In genomic region chr13:23608704-23609413, GRCh38 we compare ENCODE assay signal across 9 cellular contexts. TPM values are rescaled to one million over a fixed set of nuclear protein-coding genes. Genes with fewer than 3 reads are reported as not detected.
DNase-seq lines count a peak whose midpoint lies in the region; TF ChIP-seq lines count a peak whose summit lies in the region.
"Had no signal": no experiment of that assay in that cellular context is flagged by ENCODE, and none has a peak within 500 bp of the region (broad histone marks: within the 10 kb centered on the region; RNA-seq: fewer than 3 reads in every experiment).

No MANE protein-coding gene starts in this region.

- H3F3A ChIP-seq in MM.1S (ENCODE audit: insufficient read depth, low read length): no peaks in the 10 kb centered on the region

- DNase-seq in Calu3 (peak; percentile 28), MM.1S (no peak), fibroblast of lung (ENCODE audit: low read depth in 2 of 2) (peak in 1 of 2 donors; percentile 55), osteoblast (ENCODE audit: insufficient read length, low spot score, missing footprints) (no peak), amniotic stem cell (lab: John Stamatoyannopoulos, UW) (no peak), HAP-1 (ENCODE audit: low spot score in 2 of 2) (no peak), GM13976 (ENCODE audit: low spot score) (no peak), HuH-7.5 (ENCODE audit: low spot score) (no peak)
- DNase-seq: NCI-H1436 treated with DMSO at 0.1 percent for 48 hours had no signal

- in situ Hi-C loops in HAP-1 (cut with MboI; ENCODE audit: low sequenced_read_pairs) (no loop called here), GM13976 (cut with MboI; ENCODE audit: low sequenced_read_pairs, unreplicated experiment) (no loop called here)

- no peaks in the 10 kb centered on the region for H3K36me3 ChIP-seq in MM.1S (replicated peaks; ENCODE audit: insufficient read depth, low read length)
- H3K36me3 ChIP-seq in fibroblast of lung (ENCODE audit: control insufficient read depth, insufficient read depth, low read length): peaks cover 4% of the 10 kb centered on the region
- no peaks in the 10 kb centered on the region for H3K36me3 ChIP-seq in osteoblast (ENCODE audit: insufficient read depth, low read length)
- no peaks in the 10 kb centered on the region for H3K36me3 ChIP-seq in HAP-1 (replicated peaks)

- peaks cover 4% of the 10 kb centered on the region for H3K9me3 Mint-ChIP-seq in Calu3 (ENCODE audit: low read depth, unreplicated experiment)

- H3K79me2 ChIP-seq in MM.1S (ENCODE audit: low read length): no peaks in the 10 kb centered on the region
- H3K79me2 ChIP-seq in fibroblast of lung (ENCODE audit: control insufficient read depth, insufficient read depth, low read length): no peaks in the 10 kb centered on the region
- H3K79me2 ChIP-seq in osteoblast (ENCODE audit: insufficient read depth, low read length): no peaks in the 10 kb centered on the region

- no peaks in the 10 kb centered on the region for H3K27me3 Mint-ChIP-seq in Calu3 (ENCODE audit: unreplicated experiment)

- H4K20me1 ChIP-seq in MM.1S (ENCODE audit: insufficient read depth, low read length) (no peaks in the 10 kb centered on the region), fibroblast of lung (ENCODE audit: control insufficient read depth, extremely low read depth, insufficient read depth, low read length) (no peaks in the 10 kb centered on the region), osteoblast (ENCODE audit: insufficient read depth, low read length) (no peaks in the 10 kb centered on the region)

- no peaks in the 10 kb centered on the region for H3K36me3 Mint-ChIP-seq in Calu3 (ENCODE audit: insufficient read depth, unreplicated experiment)

- H2AFZ ChIP-seq in MM.1S (ENCODE audit: low read length): peak overlapping the region; percentile 67
- peak overlapping the region; percentile 56 for H2AFZ ChIP-seq in fibroblast of lung (ENCODE audit: low read length)
- H2AFZ ChIP-seq in osteoblast (ENCODE audit: low read length): no peak overlapping the region

- H3K4me1 Mint-ChIP-seq in Calu3 (ENCODE audit: low read depth, unreplicated experiment): peaks cover 41% of the 10 kb centered on the region

- intact Hi-C loops in Calu3 (cut with micrococcal nuclease; ENCODE audit: unreplicated experiment): no loop called here

- H3K27ac Mint-ChIP-seq in Calu3 (ENCODE audit: unreplicated experiment): peak overlapping the region; percentile 86

- CTCF ChIA-PET in Calu3 (lab: Charles Lee): no interaction called here

- no peaks in the 10 kb centered on the region for H3K9me3 ChIP-seq in MM.1S (replicated peaks; ENCODE audit: insufficient read depth, low read length)
- no peaks in the 10 kb centered on the region for H3K9me3 ChIP-seq in fibroblast of lung (ENCODE audit: control insufficient read depth, insufficient read depth, low read depth, low read length)
- H3K9me3 ChIP-seq in osteoblast (ENCODE audit: low read depth, low read length): no peaks in the 10 kb centered on the region
- H3K9me3 ChIP-seq in HAP-1: no peaks in the 10 kb centered on the region

- H3K4me3 ChIP-seq in MM.1S (ENCODE audit: low read length) (peak overlapping the region; percentile 42), fibroblast of lung (replicated peaks in 1 of 4; ENCODE audit: control extremely low read depth in 1 of 4, insufficient read depth in 1 of 4, low read depth in 3 of 4, low read length in 4 of 4) (peak overlapping the region in 2 of 4 experiments; percentile 11 to 28), osteoblast (ENCODE audit: insufficient read depth, low read length) (no peak overlapping the region), HAP-1 (no peak overlapping the region)

- H3K27me3 ChIP-seq in MM.1S (replicated peaks; ENCODE audit: insufficient read depth, low read length): no peaks in the 10 kb centered on the region
- H3K27me3 ChIP-seq in fibroblast of lung (ENCODE audit: control insufficient read depth, insufficient read depth, low read length): no peaks in the 10 kb centered on the region
- no peaks in the 10 kb centered on the region for H3K27me3 ChIP-seq in osteoblast (ENCODE audit: insufficient read depth, low read length)
- H3K27me3 ChIP-seq in HAP-1 (ENCODE audit: low read depth): no peaks in the 10 kb centered on the region

- no peaks in the 10 kb centered on the region for H3K9me2 ChIP-seq in MM.1S (replicated peaks; ENCODE audit: insufficient read depth, low read length)

- H3K4me1 ChIP-seq in MM.1S (ENCODE audit: low read length) (0 out of 2 replicates have a peak, but pooled peaks cover 3% of the 10 kb centered on the region), fibroblast of lung (ENCODE audit: control insufficient read depth, extremely low read depth, insufficient read depth, low read length) (peaks cover 19% of the 10 kb centered on the region), osteoblast (ENCODE audit: insufficient read depth, low read length) (peaks cover 30% of the 10 kb centered on the region), HAP-1 (peaks cover 11% of the 10 kb centered on the region)

- H3K9ac ChIP-seq in MM.1S (ENCODE audit: low read length): no peak overlapping the region; the same call in 1 of the 2 replicates
- H3K9ac ChIP-seq in fibroblast of lung (ENCODE audit: insufficient read depth, low read length): peak overlapping the region; percentile 32

- TF ChIP-seq CTCF in Calu3 (IDR thresholded peaks at IDR 0.05; ENCODE audit: unreplicated experiment): no peak
- TF ChIP-seq CTCF in MM.1S (IDR thresholded peaks at IDR 0.05; ENCODE audit: low read length): no peak
- TF ChIP-seq CTCF in fibroblast of lung (conservative IDR thresholded peaks at IDR 0.05 in 1 of 2, IDR thresholded peaks at IDR 0.05 in 1 of 2; ENCODE audit: low read depth in 1 of 2, low read length in 2 of 2): no peak
- no peak for TF ChIP-seq CTCF in osteoblast (IDR thresholded peaks at IDR 0.05; ENCODE audit: extremely low read depth, low read depth, low read length)
- TF ChIP-seq CTCF in GM13976 (IDR thresholded peaks at IDR 0.05; ENCODE audit: borderline replicate concordance, control extremely low read depth, extremely low read depth, insufficient read depth, missing control alignments): no peak

- H3K4me2 ChIP-seq in MM.1S (ENCODE audit: low read depth, low read length) (peak overlapping the region; percentile 74), fibroblast of lung (ENCODE audit: extremely low read depth, insufficient read depth, low read length) (peak overlapping the region; percentile 87), osteoblast (ENCODE audit: insufficient read depth, low read length) (peak overlapping the region; percentile 70)

- H3K27ac ChIP-seq in MM.1S (ENCODE audit: low read length): peak overlapping the region; percentile 39; the same call in 1 of the 2 replicates
- peak overlapping the region; percentile 80 for H3K27ac ChIP-seq in fibroblast of lung (ENCODE audit: insufficient read depth, low read length)
- peak overlapping the region; percentile 21 for H3K27ac ChIP-seq in osteoblast (ENCODE audit: low read depth, low read length)

- H3K4me3 Mint-ChIP-seq in Calu3 (ENCODE audit: low read depth, unreplicated experiment): peak overlapping the region; percentile 66

- BruUV-seq in Calu3 (replicated peaks; lab: Mats Ljungman, UMichigan): no TSS peak

RNA-seq across cellular contexts. Expression of gene TNFRSF19, which starts 38.6 kb away (rescaled TPM):
- total RNA-seq in Calu3 (2022) (24.3 and 38.3 TPM in 2 replicates), fibroblast of lung (214 and 330 TPM in 2 replicates), osteoblast (73.8 and 77.5 TPM in 2 replicates)
- polyA plus RNA-seq in fibroblast of lung: 210 and 260 TPM in 2 replicates
- polyA plus RNA-seq in fibroblast of lung (2012): 129 and 132 TPM in 2 replicates
- polyA minus RNA-seq in fibroblast of lung (ENCODE audit: low replicate concordance): 159 and 193 TPM in 2 replicates

Comparison
In these comparisons a context has a peak if more than half of its experiments do, and no peak if none do; other contexts are left out.
1. H3K27ac ChIP-seq: peak in every context shown above with its lines; median percentile 80 in fibroblast of lung; 39 in MM.1S; 21 in osteoblast.